ENCODE assay signal across 16 cellular contexts in the genomic region with DNA sequence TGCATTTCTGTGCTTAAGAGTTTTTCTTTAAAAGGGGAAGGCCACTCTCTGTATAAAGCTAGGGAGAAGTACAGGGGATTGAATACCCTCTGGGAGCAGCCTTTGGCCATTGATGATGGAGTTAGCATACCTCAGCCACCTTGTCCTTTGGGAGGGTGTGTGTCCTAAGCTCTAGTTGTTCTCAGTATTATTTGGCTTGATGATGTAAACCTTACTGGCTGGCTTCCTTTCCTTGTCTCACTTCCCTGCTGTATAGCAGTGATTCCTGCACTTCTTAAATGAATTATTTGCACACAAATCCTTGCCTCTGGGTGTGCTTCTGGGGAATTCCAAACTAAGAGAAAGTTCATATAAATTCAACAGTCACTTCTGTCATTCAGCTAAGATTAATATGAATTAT.
"Had no signal": no experiment of that assay in that cellular context is flagged by ENCODE, and none has a peak within 500 bp of the region (broad histone marks: within the 10 kb centered on the region; RNA-seq: fewer than 3 reads in every experiment).

No MANE protein-coding gene starts in this region.

- H3K4me3 ChIP-seq: heart left ventricle, thyroid gland, upper lobe of right lung had no signal

- H3K79me2 ChIP-seq: parathyroid adenoma had no signal

- FAIRE-seq: islet of Langerhans had no signal

- ATAC-seq: activated naive CD4-positive, alpha-beta T cell treated with anti-CD3 and anti-CD28 coated beads, Interleukin-2, amount 50 U/mL, for 72 hours; activated T-helper 17 cell treated with anti-CD3 and anti-CD28 coated beads, Interleukin-2, amount 50 U/mL, for 72 hours; heart left ventricle; left cardiac atrium; right cardiac atrium; upper lobe of right lung; WTC11 had no signal

- H2AFZ ChIP-seq: parathyroid adenoma had no signal

- H3K4me1 ChIP-seq: heart left ventricle, parathyroid adenoma, thyroid gland, upper lobe of right lung had no signal

- H3K27me3 ChIP-seq: heart left ventricle, thyroid gland, upper lobe of right lung had no signal

- H3K27ac ChIP-seq: epithelial cell of prostate, heart left ventricle, parathyroid adenoma, thyroid gland, upper lobe of right lung had no signal

- H3K36me3 ChIP-seq: heart left ventricle, thyroid gland, upper lobe of right lung had no signal

- H3K9ac ChIP-seq: parathyroid adenoma had no signal

- DNase-seq: activated T-cell treated with anti-CD3 and anti-CD28 coated beads, Interleukin-2, amount 50 U/mL, for 1 hour; aorta; heart left ventricle; left cardiac atrium; nucleus accumbens; right cardiac atrium; stimulated activated CD4-positive, alpha-beta T cell treated with anti-CD3 and anti-CD28 coated beads, Interleukin-4, amount 100 ng/mL, for 24 hours; substantia nigra; thyroid gland; upper lobe of right lung had no signal

- H3K9me3 ChIP-seq: heart left ventricle, thyroid gland, upper lobe of right lung had no signal
